Comparison of ENCODE assay signal across 8 cellular contexts in genomic region chr20:36460648-36461599, GRCh38.
DNase-seq lines count a peak whose midpoint lies in the region; ATAC-seq, FAIRE-seq and TF ChIP-seq lines count a peak whose summit lies in the region.

No MANE protein-coding gene starts in this region.

- no peak for FAIRE-seq in HepG2 (lab: Jason Lieb, UNC)

- H4K20me1 ChIP-seq in BLaER1 treated with 17β-estradiol and CSF1 and Interleukin-3, amounts not matched to agents 10 nM and 100 nM: peaks cover 27 to 36% (median 34%) of the 10 kb centered on the region in 11 experiments
- peaks cover 24% of the 10 kb centered on the region for H4K20me1 ChIP-seq in HepG2 (ENCODE audit: insufficient read depth, low read length)

- POLR2A ChIA-PET in HepG2 (lab: Yijun Ruan, JAX): interaction anchor here (1.0 to 1.2 kb wide), 5 partner anchors 11 to 313 kb away, joined by 3 to 5 read pairs (median 3); partner anchors contain the start of gene TGIF2

- H3K27ac ChIP-seq in BLaER1 treated with 17β-estradiol and CSF1 and Interleukin-3, amounts not matched to agents 10 nM and 100 nM: peak overlapping the region; percentile 62 to 94 (median 86); a peak in 21 of 22 replicates
- peak overlapping the region; percentile 57 for H3K27ac ChIP-seq in HepG2 (ENCODE audit: extremely low read length, insufficient read depth, low read length)

- intact Hi-C loops in HepG2 (cut with micrococcal nuclease; ENCODE audit: unreplicated experiment): loop anchor here (10.0 kb wide), 1 partner anchor 114 kb away; the partner anchor contains the start of gene TGIF2

- DNase-seq in NCI-H524 treated with DMSO at 0.1 percent for 48 hours (lab: John Stamatoyannopoulos, UW) (peak; percentile 50), cortex of kidney (lab: John Stamatoyannopoulos, UW) (peak; percentile 90), HepG2 (ENCODE audit: low spot score) (peak; percentile 89)
- DNase-seq in activated CD4-positive, alpha-beta T cell treated with anti-CD3 and anti-CD28 coated beads, Interleukin-2, amount 50 U/mL, for 1 hour: peak; percentile 87
- DNase-seq in stimulated activated CD4-positive, alpha-beta T cell treated with anti-CD3 and anti-CD28 coated beads, Interleukin-2, amount 100 ng/mL, for 4 hours (ENCODE audit: low read depth): peak; percentile 89

- no peaks in the 10 kb centered on the region for H3K27me3 ChIP-seq in BLaER1 treated with 17β-estradiol and CSF1 and Interleukin-3, amounts not matched to agents 10 nM and 100 nM
- no peaks in the 10 kb centered on the region; a peak in 1 of 5 replicates for H3K27me3 ChIP-seq in HepG2 (ENCODE audit: control insufficient read depth in 1 of 2, insufficient read depth in 2 of 2, low read length in 2 of 2)

- BruUV-seq in HepG2 (replicated peaks; lab: Mats Ljungman, UMichigan): no TSS peak

- H3K4me2 ChIP-seq in BLaER1 treated with 17β-estradiol and CSF1 and Interleukin-3, amounts not matched to agents 10 nM and 100 nM: peak overlapping the region; percentile 64 to 82 (median 78)
- H3K4me2 ChIP-seq in HepG2 (ENCODE audit: low read depth, low read length): peak overlapping the region; percentile 96

- peak overlapping the region; percentile 59 for H2AFZ ChIP-seq in HepG2 (ENCODE audit: low read length)

- peak; percentile 61 for TF ChIP-seq RAD21 in HepG2 (CRISPR knock-in tag; IDR thresholded peaks at IDR 0.05)

- peak overlapping the region; percentile 78 to 97 (median 94) for H3K4me3 ChIP-seq in BLaER1 treated with 17β-estradiol and CSF1 and Interleukin-3, amounts not matched to agents 10 nM and 100 nM
- peak overlapping the region in 2 of 3 experiments; percentile 71 to 90; a peak in 4 of 6 replicates for H3K4me3 ChIP-seq in HepG2 (replicated peaks in 1 of 3; ENCODE audit: insufficient read depth in 1 of 3, low read depth in 2 of 3, low read length in 3 of 3)

- ATAC-seq in GM19324 (IDR thresholded peaks at IDR 0.05; ENCODE audit: low FRiP score, unreplicated experiment) (peak; percentile 78), HG03457 (IDR thresholded peaks at IDR 0.05; ENCODE audit: unreplicated experiment) (peak; percentile 44), HepG2 (peak; percentile 63)

- peaks cover 32% of the 10 kb centered on the region for H3K79me2 ChIP-seq in HepG2 (ENCODE audit: insufficient read depth, low read length)

- peaks cover 0 to 8% (median 0%) of the 10 kb centered on the region in 11 experiments; a peak in 3 of 22 replicates for H3K36me3 ChIP-seq in BLaER1 treated with 17β-estradiol and CSF1 and Interleukin-3, amounts not matched to agents 10 nM and 100 nM
- peaks cover 0 to 4% of the 10 kb centered on the region in 2 experiments; a peak in 2 of 5 replicates for H3K36me3 ChIP-seq in HepG2 (replicated peaks in 1 of 2; ENCODE audit: control insufficient read depth in 1 of 2, insufficient read depth in 2 of 2, low read length in 2 of 2)

- TF ChIP-seq EP300 in HepG2 (IDR thresholded peaks at IDR 0.05; ENCODE audit: low read depth in 2 of 2, low read length in 2 of 2) (peak; percentile 39 to 55; a peak in 2 of 4 replicates), HepG2 (CRISPR knock-in tag; IDR thresholded peaks at IDR 0.05; ENCODE audit: borderline replicate concordance) (peak; percentile 24; the same call in 1 of the 2 replicates)

- H3K9ac ChIP-seq in BLaER1 treated with 17β-estradiol and CSF1 and Interleukin-3, amounts not matched to agents 10 nM and 100 nM: peak overlapping the region; percentile 86 to 96 (median 92)
- peak overlapping the region; percentile 54 for H3K9ac ChIP-seq in HepG2 (ENCODE audit: insufficient read depth, low read depth, low read length)

- CTCF ChIA-PET in HepG2 (lab: Yijun Ruan, JAX; ENCODE audit: low intra/inter-chr PET ratio, low total read pairs): no interaction called here

- WGBS in HepG2 (ENCODE audit: low lambda C conversion rate): 37% methylated on average over 32 of the region's 96 CpGs

- no peaks in the 10 kb centered on the region for H3K9me3 ChIP-seq in BLaER1 treated with 17β-estradiol and CSF1 and Interleukin-3, amounts not matched to agents 10 nM and 100 nM (replicated peaks in 1 of 11)
- no peaks in the 10 kb centered on the region for H3K9me3 ChIP-seq in HepG2 (ENCODE audit: low read length)

- H3K4me1 ChIP-seq in BLaER1 treated with 17β-estradiol and CSF1 and Interleukin-3, amounts not matched to agents 10 nM and 100 nM: peaks cover 37 to 43% (median 39%) of the 10 kb centered on the region in 10 experiments
- peaks cover 52% of the 10 kb centered on the region for H3K4me1 ChIP-seq in HepG2 (ENCODE audit: insufficient read depth, low read length)

- peak; percentile 76 to 83 for TF ChIP-seq POLR2A in HepG2 (IDR thresholded peaks at IDR 0.05; ENCODE audit: insufficient read depth in 1 of 2, low read depth in 2 of 2, low read length in 2 of 2)

- TF ChIP-seq CTCF in HepG2 (CRISPR knock-in tag; IDR thresholded peaks at IDR 0.05): peak; percentile 31; the same call in 1 of the 2 replicates

- in situ Hi-C loops in HepG2 (cut with HindIII; ENCODE audit: extremely low pct_ligation_motif_present, low pct_unique_long_range_greater_than_20kb): no loop called here

TF ChIP-seq in HepG2, 621 proteins besides CTCF, POLR2A, EP300 and RAD21 (continues in another document):
- TF ChIP-seq MIER2 (CRISPR knock-in tag; IDR thresholded peaks at IDR 0.05) (peak; percentile 53; the same call in 1 of the 2 replicates), ZBTB37 (CRISPR knock-in tag; IDR thresholded peaks at IDR 0.05) (0 out of 2 replicates have a peak, but pooled peaks have one; percentile 73), HINFP (CRISPR knock-in tag; IDR thresholded peaks at IDR 0.05; ENCODE audit: low read depth) (no peak; the same call in 1 of the 2 replicates), TBL1XR1 (IDR thresholded peaks at IDR 0.05; ENCODE audit: borderline replicate concordance, low read length, partially characterized antibody) (peak; percentile 13), ATF5 (CRISPR knock-in tag; IDR thresholded peaks at IDR 0.05; ENCODE audit: low read depth) (no peak; the same call in 1 of the 2 replicates), ZNF674 (CRISPR knock-in tag; IDR thresholded peaks at IDR 0.05; ENCODE audit: low read depth) (no peak), IKZF5 (CRISPR knock-in tag; IDR thresholded peaks at IDR 0.05) (peak; percentile 82), ZNF17 (CRISPR knock-in tag; IDR thresholded peaks at IDR 0.05) (no peak), SOX5 (CRISPR knock-in tag; IDR thresholded peaks at IDR 0.05; ENCODE audit: borderline replicate concordance) (no peak), MYPOP (CRISPR knock-in tag; IDR thresholded peaks at IDR 0.05) (peak; percentile 82; the same call in 1 of the 2 replicates), SAP130 (CRISPR knock-in tag; IDR thresholded peaks at IDR 0.05; ENCODE audit: low read depth) (peak; percentile 83), TOPORS (CRISPR knock-in tag; IDR thresholded peaks at IDR 0.05) (peak; percentile 86; the same call in 1 of the 2 replicates), EED (CRISPR knock-in tag; IDR thresholded peaks at IDR 0.05) (peak; percentile 84)

Comparison
In these comparisons a context has a peak if more than half of its experiments do, and no peak if none do; other contexts are left out.
1. Peak in every context shown above with its lines: DNase-seq, ATAC-seq, H3K4me3 ChIP-seq and H3K27ac ChIP-seq.